In the genomic region with DNA sequence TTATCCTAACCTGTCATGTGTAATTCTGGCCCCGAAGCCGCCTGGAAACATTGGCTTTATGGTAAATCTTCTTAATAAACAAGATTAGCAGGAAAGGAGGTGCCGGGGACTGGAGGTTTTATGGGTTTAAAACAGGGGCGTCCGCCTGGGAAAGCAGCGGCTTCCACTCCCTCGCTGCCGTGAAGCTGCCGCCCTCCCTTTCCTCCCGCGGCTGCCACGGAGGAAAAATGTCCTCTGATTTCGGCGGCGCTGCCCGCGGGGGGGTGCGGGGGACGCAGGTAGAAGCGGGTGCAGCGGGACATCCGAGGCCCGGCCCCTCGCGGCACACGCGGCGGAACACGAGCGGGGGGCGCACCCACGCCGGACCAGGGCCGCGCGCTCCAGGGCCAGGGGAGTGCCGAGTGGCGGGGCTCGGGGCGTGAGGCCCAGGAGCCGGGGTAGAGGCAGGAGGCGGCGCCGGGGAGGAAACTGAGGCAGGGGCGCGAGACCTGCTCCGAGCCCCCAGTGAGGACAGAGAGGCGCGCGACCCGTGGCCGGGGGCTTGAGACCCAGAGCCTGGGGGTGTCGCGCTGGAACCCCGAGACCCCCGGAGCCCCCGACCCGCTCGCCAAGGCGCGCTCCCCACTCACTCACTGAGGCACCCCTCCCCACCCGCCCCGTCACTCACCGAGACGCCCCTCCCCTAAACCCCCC, we compare ENCODE assay signal across 1 cellular context.
TF ChIP-seq lines count a peak whose summit lies in the region.

No MANE protein-coding gene starts in this region.

TF ChIP-seq in HepG2, 621 proteins besides CTCF, POLR2A, EP300 and RAD21 (continued from another document and continues in another):
- TF ChIP-seq HMG20A (CRISPR knock-in tag; IDR thresholded peaks at IDR 0.05; ENCODE audit: borderline replicate concordance) = no peak
- TF ChIP-seq REL (CRISPR knock-in tag; conservative IDR thresholded peaks at IDR 0.05) = 0 out of 2 replicates have a peak, but pooled peaks have one; percentile 56
- TF ChIP-seq POLR2AphosphoS2 (IDR thresholded peaks at IDR 0.05; ENCODE audit: low read depth, low read length) = no peak
- TF ChIP-seq ZNF761 (CRISPR knock-in tag; conservative IDR thresholded peaks at IDR 0.05) = no peak
- no peak for TF ChIP-seq DR1 (CRISPR knock-in tag; IDR thresholded peaks at IDR 0.05)
- TF ChIP-seq MTA1 (CRISPR knock-in tag; IDR thresholded peaks at IDR 0.05; ENCODE audit: borderline replicate concordance) = peak; percentile 82; the same call in 1 of the 2 replicates
- no peak for TF ChIP-seq MZF1 (CRISPR knock-in tag; IDR thresholded peaks at IDR 0.05; ENCODE audit: borderline replicate concordance)
- TF ChIP-seq MAZ (IDR thresholded peaks at IDR 0.05; ENCODE audit: borderline replicate concordance, low read depth, low read length) = no peak
- 0 out of 2 replicates have a peak, but pooled peaks have one; percentile 19 for TF ChIP-seq MAZ (CRISPR knock-in tag; IDR thresholded peaks at IDR 0.05; ENCODE audit: low read depth)
- no peak for TF ChIP-seq ATRX (CRISPR knock-in tag; IDR thresholded peaks at IDR 0.05; ENCODE audit: borderline replicate concordance)
- TF ChIP-seq SALL1 (CRISPR knock-in tag; IDR thresholded peaks at IDR 0.05) = peak; percentile 59; the same call in 1 of the 2 replicates
- 0 out of 2 replicates have a peak, but pooled peaks have one; percentile 34 for TF ChIP-seq ARHGAP35 (CRISPR knock-in tag; IDR thresholded peaks at IDR 0.05; ENCODE audit: borderline replicate concordance)
- TF ChIP-seq JDP2 (CRISPR knock-in tag; IDR thresholded peaks at IDR 0.05; ENCODE audit: borderline replicate concordance) = no peak
- 0 out of 2 replicates have a peak, but pooled peaks have one; percentile 32 for TF ChIP-seq ZNF776 (CRISPR knock-in tag; IDR thresholded peaks at IDR 0.05)
- TF ChIP-seq SRSF1 (optimal IDR thresholded peaks at IDR 0.05; ENCODE audit: low read depth, low read length) = peak; percentile 33
- TF ChIP-seq PHB2 (IDR thresholded peaks at IDR 0.05; ENCODE audit: partially characterized antibody) = no peak
- TF ChIP-seq TRIM24 (CRISPR knock-in tag; IDR thresholded peaks at IDR 0.05) = no peak
- no peak for TF ChIP-seq SUZ12 (IDR thresholded peaks at IDR 0.05; ENCODE audit: low read depth, low read length)
- TF ChIP-seq DNMT3B (CRISPR knock-in tag; conservative IDR thresholded peaks at IDR 0.05) = no peak
- no peak for TF ChIP-seq GABPA (IDR thresholded peaks at IDR 0.05; ENCODE audit: low read depth, low read length)
- no peak for TF ChIP-seq GABPA (CRISPR knock-in tag; IDR thresholded peaks at IDR 0.05; ENCODE audit: low read depth)
- 0 out of 2 replicates have a peak, but pooled peaks have one; percentile 20 for TF ChIP-seq ZFY (CRISPR knock-in tag; IDR thresholded peaks at IDR 0.05)
- TF ChIP-seq RFX3 (CRISPR knock-in tag; IDR thresholded peaks at IDR 0.05) = no peak
- TF ChIP-seq TARDBP (CRISPR knock-in tag; IDR thresholded peaks at IDR 0.05) = no peak
- TF ChIP-seq ZNF382 (CRISPR knock-in tag; IDR thresholded peaks at IDR 0.05; ENCODE audit: borderline replicate concordance) = no peak
- no peak for TF ChIP-seq SALL2 (CRISPR knock-in tag; IDR thresholded peaks at IDR 0.05)
- peak; percentile 15; the same call in 1 of the 2 replicates for TF ChIP-seq FOXK1 (CRISPR knock-in tag; IDR thresholded peaks at IDR 0.05; ENCODE audit: borderline replicate concordance, low read depth)
- no peak for TF ChIP-seq ZNF598 (CRISPR knock-in tag; IDR thresholded peaks at IDR 0.05; ENCODE audit: borderline replicate concordance)
- TF ChIP-seq ZNF572 (CRISPR knock-in tag; IDR thresholded peaks at IDR 0.05) = no peak
- TF ChIP-seq MYC (CRISPR knock-in tag; IDR thresholded peaks at IDR 0.05; ENCODE audit: borderline replicate concordance) = no peak
- TF ChIP-seq, protein P1, sequence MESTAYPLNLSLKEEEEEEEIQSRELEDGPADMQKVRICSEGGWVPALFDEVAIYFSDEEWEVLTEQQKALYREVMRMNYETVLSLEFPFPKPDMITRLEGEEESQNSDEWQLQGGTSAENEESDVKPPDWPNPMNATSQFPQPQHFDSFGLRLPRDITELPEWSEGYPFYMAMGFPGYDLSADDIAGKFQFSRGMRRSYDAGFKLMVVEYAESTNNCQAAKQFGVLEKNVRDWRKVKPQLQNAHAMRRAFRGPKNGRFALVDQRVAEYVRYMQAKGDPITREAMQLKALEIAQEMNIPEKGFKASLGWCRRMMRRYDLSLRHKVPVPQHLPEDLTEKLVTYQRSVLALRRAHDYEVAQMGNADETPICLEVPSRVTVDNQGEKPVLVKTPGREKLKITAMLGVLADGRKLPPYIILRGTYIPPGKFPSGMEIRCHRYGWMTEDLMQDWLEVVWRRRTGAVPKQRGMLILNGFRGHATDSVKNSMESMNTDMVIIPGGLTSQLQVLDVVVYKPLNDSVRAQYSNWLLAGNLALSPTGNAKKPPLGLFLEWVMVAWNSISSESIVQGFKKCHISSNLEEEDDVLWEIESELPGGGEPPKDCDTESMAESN (CRISPR knock-in tag; conservative IDR thresholded peaks at IDR 0.05) = peak; percentile 76
- peak; percentile 57; the same call in 1 of the 2 replicates for TF ChIP-seq ZNF709 (CRISPR knock-in tag; IDR thresholded peaks at IDR 0.05)
- TF ChIP-seq POLR2G (IDR thresholded peaks at IDR 0.05; ENCODE audit: low read depth, low read length) = no peak
- TF ChIP-seq ZSCAN25 (CRISPR knock-in tag; IDR thresholded peaks at IDR 0.05) = no peak
- TF ChIP-seq, protein P2, sequence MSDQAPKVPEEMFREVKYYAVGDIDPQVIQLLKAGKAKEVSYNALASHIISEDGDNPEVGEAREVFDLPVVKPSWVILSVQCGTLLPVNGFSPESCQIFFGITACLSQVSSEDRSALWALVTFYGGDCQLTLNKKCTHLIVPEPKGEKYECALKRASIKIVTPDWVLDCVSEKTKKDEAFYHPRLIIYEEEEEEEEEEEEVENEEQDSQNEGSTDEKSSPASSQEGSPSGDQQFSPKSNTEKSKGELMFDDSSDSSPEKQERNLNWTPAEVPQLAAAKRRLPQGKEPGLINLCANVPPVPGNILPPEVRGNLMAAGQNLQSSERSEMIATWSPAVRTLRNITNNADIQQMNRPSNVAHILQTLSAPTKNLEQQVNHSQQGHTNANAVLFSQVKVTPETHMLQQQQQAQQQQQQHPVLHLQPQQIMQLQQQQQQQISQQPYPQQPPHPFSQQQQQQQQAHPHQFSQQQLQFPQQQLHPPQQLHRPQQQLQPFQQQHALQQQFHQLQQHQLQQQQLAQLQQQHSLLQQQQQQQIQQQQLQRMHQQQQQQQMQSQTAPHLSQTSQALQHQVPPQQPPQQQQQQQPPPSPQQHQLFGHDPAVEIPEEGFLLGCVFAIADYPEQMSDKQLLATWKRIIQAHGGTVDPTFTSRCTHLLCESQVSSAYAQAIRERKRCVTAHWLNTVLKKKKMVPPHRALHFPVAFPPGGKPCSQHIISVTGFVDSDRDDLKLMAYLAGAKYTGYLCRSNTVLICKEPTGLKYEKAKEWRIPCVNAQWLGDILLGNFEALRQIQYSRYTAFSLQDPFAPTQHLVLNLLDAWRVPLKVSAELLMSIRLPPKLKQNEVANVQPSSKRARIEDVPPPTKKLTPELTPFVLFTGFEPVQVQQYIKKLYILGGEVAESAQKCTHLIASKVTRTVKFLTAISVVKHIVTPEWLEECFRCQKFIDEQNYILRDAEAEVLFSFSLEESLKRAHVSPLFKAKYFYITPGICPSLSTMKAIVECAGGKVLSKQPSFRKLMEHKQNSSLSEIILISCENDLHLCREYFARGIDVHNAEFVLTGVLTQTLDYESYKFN (CRISPR knock-in tag; conservative IDR thresholded peaks at IDR 0.05) = no peak
- TF ChIP-seq, protein P3, sequence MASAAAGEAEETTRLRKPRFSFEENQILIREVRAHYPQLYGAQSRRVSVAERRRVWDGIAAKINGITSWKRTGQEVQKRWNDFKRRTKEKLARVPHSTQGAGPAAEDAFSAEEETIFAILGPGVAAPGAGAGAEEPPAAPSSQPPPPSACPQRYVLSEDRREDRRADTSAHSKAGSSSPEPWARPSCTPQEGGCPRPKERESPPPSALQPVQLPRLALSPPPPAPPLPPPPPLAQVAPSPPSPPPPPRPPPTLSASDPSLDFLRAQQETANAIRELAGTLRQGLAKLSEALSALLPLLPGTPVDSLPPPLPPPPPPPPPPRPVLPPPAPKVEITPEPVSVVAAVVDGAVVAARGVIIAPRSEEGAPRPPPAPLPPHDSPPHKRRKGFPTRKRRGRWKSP (CRISPR knock-in tag; IDR thresholded peaks at IDR 0.05) = no peak
- no peak for TF ChIP-seq SMAD3 (CRISPR knock-in tag; IDR thresholded peaks at IDR 0.05)
- TF ChIP-seq, protein P4, sequence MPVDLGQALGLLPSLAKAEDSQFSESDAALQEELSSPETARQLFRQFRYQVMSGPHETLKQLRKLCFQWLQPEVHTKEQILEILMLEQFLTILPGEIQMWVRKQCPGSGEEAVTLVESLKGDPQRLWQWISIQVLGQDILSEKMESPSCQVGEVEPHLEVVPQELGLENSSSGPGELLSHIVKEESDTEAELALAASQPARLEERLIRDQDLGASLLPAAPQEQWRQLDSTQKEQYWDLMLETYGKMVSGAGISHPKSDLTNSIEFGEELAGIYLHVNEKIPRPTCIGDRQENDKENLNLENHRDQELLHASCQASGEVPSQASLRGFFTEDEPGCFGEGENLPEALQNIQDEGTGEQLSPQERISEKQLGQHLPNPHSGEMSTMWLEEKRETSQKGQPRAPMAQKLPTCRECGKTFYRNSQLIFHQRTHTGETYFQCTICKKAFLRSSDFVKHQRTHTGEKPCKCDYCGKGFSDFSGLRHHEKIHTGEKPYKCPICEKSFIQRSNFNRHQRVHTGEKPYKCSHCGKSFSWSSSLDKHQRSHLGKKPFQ (CRISPR knock-in tag; IDR thresholded peaks at IDR 0.05; ENCODE audit: insufficient replicate concordance) = no peak
- no peak for TF ChIP-seq ZNF33B (CRISPR knock-in tag; IDR thresholded peaks at IDR 0.05)
- TF ChIP-seq, protein P5, sequence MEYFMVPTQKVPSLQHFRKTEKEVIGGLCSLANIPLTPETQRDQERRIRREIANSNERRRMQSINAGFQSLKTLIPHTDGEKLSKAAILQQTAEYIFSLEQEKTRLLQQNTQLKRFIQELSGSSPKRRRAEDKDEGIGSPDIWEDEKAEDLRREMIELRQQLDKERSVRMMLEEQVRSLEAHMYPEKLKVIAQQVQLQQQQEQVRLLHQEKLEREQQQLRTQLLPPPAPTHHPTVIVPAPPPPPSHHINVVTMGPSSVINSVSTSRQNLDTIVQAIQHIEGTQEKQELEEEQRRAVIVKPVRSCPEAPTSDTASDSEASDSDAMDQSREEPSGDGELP (IDR thresholded peaks at IDR 0.05; ENCODE audit: borderline replicate concordance, low read depth) = no peak
- TF ChIP-seq ZNF446 (CRISPR knock-in tag; IDR thresholded peaks at IDR 0.05) = peak; percentile 68; the same call in 1 of the 2 replicates
- TF ChIP-seq, protein P6, sequence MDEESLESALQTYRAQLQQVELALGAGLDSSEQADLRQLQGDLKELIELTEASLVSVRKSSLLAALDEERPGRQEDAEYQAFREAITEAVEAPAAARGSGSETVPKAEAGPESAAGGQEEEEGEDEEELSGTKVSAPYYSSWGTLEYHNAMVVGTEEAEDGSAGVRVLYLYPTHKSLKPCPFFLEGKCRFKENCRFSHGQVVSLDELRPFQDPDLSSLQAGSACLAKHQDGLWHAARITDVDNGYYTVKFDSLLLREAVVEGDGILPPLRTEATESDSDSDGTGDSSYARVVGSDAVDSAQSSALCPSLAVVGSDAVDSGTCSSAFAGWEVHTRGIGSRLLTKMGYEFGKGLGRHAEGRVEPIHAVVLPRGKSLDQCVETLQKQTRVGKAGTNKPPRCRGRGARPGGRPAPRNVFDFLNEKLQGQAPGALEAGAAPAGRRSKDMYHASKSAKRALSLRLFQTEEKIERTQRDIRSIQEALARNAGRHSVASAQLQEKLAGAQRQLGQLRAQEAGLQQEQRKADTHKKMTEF (CRISPR knock-in tag; IDR thresholded peaks at IDR 0.05) = 0 out of 2 replicates have a peak, but pooled peaks have one; percentile 2
- TF ChIP-seq ZNF674 (CRISPR knock-in tag; IDR thresholded peaks at IDR 0.05; ENCODE audit: low read depth) = no peak
- TF ChIP-seq, protein P7, sequence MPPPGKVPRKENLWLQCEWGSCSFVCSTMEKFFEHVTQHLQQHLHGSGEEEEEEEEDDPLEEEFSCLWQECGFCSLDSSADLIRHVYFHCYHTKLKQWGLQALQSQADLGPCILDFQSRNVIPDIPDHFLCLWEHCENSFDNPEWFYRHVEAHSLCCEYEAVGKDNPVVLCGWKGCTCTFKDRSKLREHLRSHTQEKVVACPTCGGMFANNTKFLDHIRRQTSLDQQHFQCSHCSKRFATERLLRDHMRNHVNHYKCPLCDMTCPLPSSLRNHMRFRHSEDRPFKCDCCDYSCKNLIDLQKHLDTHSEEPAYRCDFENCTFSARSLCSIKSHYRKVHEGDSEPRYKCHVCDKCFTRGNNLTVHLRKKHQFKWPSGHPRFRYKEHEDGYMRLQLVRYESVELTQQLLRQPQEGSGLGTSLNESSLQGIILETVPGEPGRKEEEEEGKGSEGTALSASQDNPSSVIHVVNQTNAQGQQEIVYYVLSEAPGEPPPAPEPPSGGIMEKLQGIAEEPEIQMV (CRISPR knock-in tag; IDR thresholded peaks at IDR 0.05; ENCODE audit: low read depth) = no peak
- TF ChIP-seq, protein P8, sequence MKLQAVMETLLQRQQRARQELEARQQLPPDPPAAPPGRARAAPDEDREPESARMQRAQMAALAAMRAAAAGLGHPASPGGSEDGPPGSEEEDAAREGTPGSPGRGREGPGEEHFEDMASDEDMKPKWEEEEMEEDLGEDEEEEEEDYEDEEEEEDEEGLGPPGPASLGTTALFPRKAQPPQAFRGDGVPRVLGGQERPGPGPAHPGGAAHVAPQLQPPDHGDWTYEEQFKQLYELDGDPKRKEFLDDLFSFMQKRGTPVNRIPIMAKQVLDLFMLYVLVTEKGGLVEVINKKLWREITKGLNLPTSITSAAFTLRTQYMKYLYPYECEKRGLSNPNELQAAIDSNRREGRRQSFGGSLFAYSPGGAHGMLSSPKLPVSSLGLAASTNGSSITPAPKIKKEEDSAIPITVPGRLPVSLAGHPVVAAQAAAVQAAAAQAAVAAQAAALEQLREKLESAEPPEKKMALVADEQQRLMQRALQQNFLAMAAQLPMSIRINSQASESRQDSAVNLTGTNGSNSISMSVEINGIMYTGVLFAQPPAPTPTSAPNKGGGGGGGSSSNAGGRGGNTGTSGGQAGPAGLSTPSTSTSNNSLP (IDR thresholded peaks at IDR 0.05; ENCODE audit: low read depth, low read length) = no peak
- peak; percentile 15; the same call in 1 of the 2 replicates for TF ChIP-seq ZNF768 (CRISPR knock-in tag; IDR thresholded peaks at IDR 0.05)
- TF ChIP-seq, protein P9, sequence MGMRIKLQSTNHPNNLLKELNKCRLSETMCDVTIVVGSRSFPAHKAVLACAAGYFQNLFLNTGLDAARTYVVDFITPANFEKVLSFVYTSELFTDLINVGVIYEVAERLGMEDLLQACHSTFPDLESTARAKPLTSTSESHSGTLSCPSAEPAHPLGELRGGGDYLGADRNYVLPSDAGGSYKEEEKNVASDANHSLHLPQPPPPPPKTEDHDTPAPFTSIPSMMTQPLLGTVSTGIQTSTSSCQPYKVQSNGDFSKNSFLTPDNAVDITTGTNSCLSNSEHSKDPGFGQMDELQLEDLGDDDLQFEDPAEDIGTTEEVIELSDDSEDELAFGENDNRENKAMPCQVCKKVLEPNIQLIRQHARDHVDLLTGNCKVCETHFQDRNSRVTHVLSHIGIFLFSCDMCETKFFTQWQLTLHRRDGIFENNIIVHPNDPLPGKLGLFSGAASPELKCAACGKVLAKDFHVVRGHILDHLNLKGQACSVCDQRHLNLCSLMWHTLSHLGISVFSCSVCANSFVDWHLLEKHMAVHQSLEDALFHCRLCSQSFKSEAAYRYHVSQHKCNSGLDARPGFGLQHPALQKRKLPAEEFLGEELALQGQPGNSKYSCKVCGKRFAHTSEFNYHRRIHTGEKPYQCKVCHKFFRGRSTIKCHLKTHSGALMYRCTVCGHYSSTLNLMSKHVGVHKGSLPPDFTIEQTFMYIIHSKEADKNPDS (CRISPR knock-in tag; IDR thresholded peaks at IDR 0.05) = no peak
